Comparison of ENCODE assay signal across 10 cellular contexts in the genomic region with DNA sequence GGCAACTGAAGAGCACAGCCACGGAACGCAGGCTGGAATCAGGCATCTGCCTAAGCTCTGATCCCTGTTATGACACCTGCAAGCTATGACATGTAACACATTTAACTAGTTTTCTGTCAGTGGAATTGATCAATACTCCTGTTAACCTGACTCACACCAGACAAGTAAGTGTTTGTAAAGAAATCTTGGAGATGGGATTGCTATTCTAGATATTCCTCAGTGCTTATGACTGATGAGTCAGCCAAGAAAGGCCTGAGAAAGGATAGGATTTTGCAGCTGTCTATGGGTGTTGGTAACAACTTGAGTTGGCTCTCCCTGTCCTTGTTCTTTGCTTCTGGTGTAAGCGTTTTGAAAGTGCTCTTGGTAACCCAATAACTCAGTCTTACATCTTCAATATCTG.
DNase-seq lines count a peak whose midpoint lies in the region; ATAC-seq and TF ChIP-seq lines count a peak whose summit lies in the region.
"Had no signal": no experiment of that assay in that cellular context is flagged by ENCODE, and none has a peak within 500 bp of the region (broad histone marks: within the 10 kb centered on the region; RNA-seq: fewer than 3 reads in every experiment).

No MANE protein-coding gene starts in this region.

- H3K27ac ChIP-seq in SU-DHL-6 (ENCODE audit: low read depth, low read length): peak overlapping the region; percentile 97

- peaks cover 53% of the 10 kb centered on the region for H3K4me1 Mint-ChIP-seq in stimulated activated memory B cell treated with anti-CD40 and anti-IgM and Interleukin-4, amounts not matched to agents 10 μg/mL and 1 μg/mL and 100 μg/mL, for 72 hours
- H3K4me1 Mint-ChIP-seq: activated CD4-positive, alpha-beta T cell treated with anti-CD3 and anti-CD28 coated beads, Interleukin-2, amount 10 ng/mL, durations not matched to agents 24 days and 14 days had no signal

- peak overlapping the region; percentile 98 for H3K4me2 ChIP-seq in SU-DHL-6 (ENCODE audit: low read depth, low read length, poor library complexity, severe bottlenecking)

- H3K27me3 ChIP-seq in SU-DHL-6 (ENCODE audit: low read length): no peaks in the 10 kb centered on the region

- peak; percentile 82 for DNase-seq in HCEC 1CT
- DNase-seq in foreskin fibroblast: peak; percentile 76 to 88
- DNase-seq in OCI-M1 (lab: John Stamatoyannopoulos, UW): no peak
- DNase-seq in OCI-M2 (lab: John Stamatoyannopoulos, UW; ENCODE audit: unreplicated experiment): no peak
- DNase-seq in cerebellum (ENCODE audit: low spot score): no peak
- DNase-seq: activated CD4-positive, alpha-beta T cell treated with anti-CD3 and anti-CD28 coated beads, Interleukin-2, amount 10 ng/mL, durations not matched to agents 24 days and 14 days; KG1; NCI-H2029 had no signal

- H3K9me3 Mint-ChIP-seq in stimulated activated memory B cell treated with anti-CD40 and anti-IgM and Interleukin-4, amounts not matched to agents 10 μg/mL and 1 μg/mL and 100 μg/mL, for 72 hours: no peaks in the 10 kb centered on the region
- H3K9me3 Mint-ChIP-seq: activated CD4-positive, alpha-beta T cell treated with anti-CD3 and anti-CD28 coated beads, Interleukin-2, amount 10 ng/mL, durations not matched to agents 24 days and 14 days had no signal

- TF ChIP-seq CTCF in SU-DHL-6 (IDR thresholded peaks at IDR 0.05; ENCODE audit: insufficient read depth, low read length, poor library complexity, severe bottlenecking) (no peak), foreskin fibroblast (IDR thresholded peaks at IDR 0.05; ENCODE audit: low read depth, low read length) (no peak)

- H3F3A ChIP-seq in SU-DHL-6 (ENCODE audit: insufficient read depth): peaks cover 75% of the 10 kb centered on the region

- H3K4me3 ChIP-seq in SU-DHL-6 (ENCODE audit: insufficient read depth, low read length, poor library complexity, severe bottlenecking) (no peak overlapping the region), foreskin fibroblast (ENCODE audit: low read depth in 1 of 2, low read length in 2 of 2) (no peak overlapping the region)

- H3K36me3 ChIP-seq in SU-DHL-6 (ENCODE audit: low read length): peaks cover 6% of the 10 kb centered on the region

- H3K9ac ChIP-seq in SU-DHL-6 (ENCODE audit: low read length): peak overlapping the region; percentile 43

- no peak for ATAC-seq in stimulated activated memory B cell treated with anti-CD40 and anti-IgM and Interleukin-4, amounts not matched to agents 10 μg/mL and 1 μg/mL and 100 μg/mL, for 72 hours

- no peaks in the 10 kb centered on the region for H3K9me3 ChIP-seq in SU-DHL-6 (ENCODE audit: insufficient read depth, low read length)

- H3K9me2 ChIP-seq in SU-DHL-6 (replicated peaks; ENCODE audit: insufficient read depth, low read length): no peaks in the 10 kb centered on the region

- no peak overlapping the region for H3K4me3 Mint-ChIP-seq in stimulated activated memory B cell treated with anti-CD40 and anti-IgM and Interleukin-4, amounts not matched to agents 10 μg/mL and 1 μg/mL and 100 μg/mL, for 72 hours
- H3K4me3 Mint-ChIP-seq: activated CD4-positive, alpha-beta T cell treated with anti-CD3 and anti-CD28 coated beads, Interleukin-2, amount 10 ng/mL, durations not matched to agents 24 days and 14 days had no signal

- peak overlapping the region; percentile 13 for H2AFZ ChIP-seq in SU-DHL-6 (ENCODE audit: low read depth, low read length, severe bottlenecking)

- H3K27me3 Mint-ChIP-seq in stimulated activated memory B cell treated with anti-CD40 and anti-IgM and Interleukin-4, amounts not matched to agents 10 μg/mL and 1 μg/mL and 100 μg/mL, for 72 hours: no peaks in the 10 kb centered on the region
- H3K27me3 Mint-ChIP-seq: activated CD4-positive, alpha-beta T cell treated with anti-CD3 and anti-CD28 coated beads, Interleukin-2, amount 10 ng/mL, durations not matched to agents 24 days and 14 days had no signal

- H3K79me2 ChIP-seq in SU-DHL-6 (ENCODE audit: insufficient read depth, low read length): peaks cover 7% of the 10 kb centered on the region; the same call in 1 of the 2 replicates

- H3K27ac Mint-ChIP-seq in stimulated activated memory B cell treated with anti-CD40 and anti-IgM and Interleukin-4, amounts not matched to agents 10 μg/mL and 1 μg/mL and 100 μg/mL, for 72 hours: peak overlapping the region; percentile 9
- H3K27ac Mint-ChIP-seq: activated CD4-positive, alpha-beta T cell treated with anti-CD3 and anti-CD28 coated beads, Interleukin-2, amount 10 ng/mL, durations not matched to agents 24 days and 14 days had no signal

- H3K36me3 Mint-ChIP-seq in stimulated activated memory B cell treated with anti-CD40 and anti-IgM and Interleukin-4, amounts not matched to agents 10 μg/mL and 1 μg/mL and 100 μg/mL, for 72 hours: peaks cover 27% of the 10 kb centered on the region

- H4K20me1 ChIP-seq in SU-DHL-6 (ENCODE audit: low read depth, low read length): no peaks in the 10 kb centered on the region

Comparison
In these comparisons a context has a peak if more than half of its experiments do, and no peak if none do; other contexts are left out.
1. DNase-seq: peak in HCEC 1CT (single experiment) and foreskin fibroblast (2 of 2); none in OCI-M1 (single experiment), OCI-M2 (single experiment) and cerebellum (single experiment).